Comparison of ENCODE assay signal across 1 cellular context in the genomic region with DNA sequence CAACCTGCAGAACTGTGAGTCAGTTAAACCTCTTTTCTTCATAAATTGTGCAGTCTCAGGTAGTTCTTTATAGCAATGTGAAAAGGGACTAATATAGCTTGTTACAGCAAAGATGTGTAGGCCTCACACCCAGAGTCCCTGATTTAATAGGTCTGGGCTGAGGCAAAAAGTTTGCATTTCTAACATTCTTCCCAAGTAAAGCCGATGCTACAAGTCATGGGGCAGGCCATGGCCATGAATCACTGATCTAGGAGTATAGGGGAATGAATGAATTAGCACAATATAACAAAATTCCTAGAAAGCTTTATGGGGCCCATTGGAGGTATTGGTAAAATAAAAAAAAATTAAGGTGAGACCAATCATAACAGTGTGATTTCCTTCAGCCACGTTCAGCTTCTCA.
TF ChIP-seq lines count a peak whose summit lies in the region.

No MANE protein-coding gene starts in this region.

TF ChIP-seq in IMR-90, 13 proteins besides CTCF, POLR2A, EP300 and RAD21:
- TF ChIP-seq SMC3 (IDR thresholded peaks at IDR 0.05; ENCODE audit: low read depth, low read length) (no peak), MAZ (IDR thresholded peaks at IDR 0.05; ENCODE audit: borderline replicate concordance, low read depth, low read length) (no peak), RFX5 (IDR thresholded peaks at IDR 0.05; ENCODE audit: low read depth, low read length) (no peak), MAFK (IDR thresholded peaks at IDR 0.05; ENCODE audit: low read depth, low read length) (no peak), CEBPB (IDR thresholded peaks at IDR 0.05; ENCODE audit: low read depth, low read length) (no peak), RCOR1 (IDR thresholded peaks at IDR 0.05; ENCODE audit: insufficient replicate concordance, low read length) (no peak), NFE2L2 (IDR thresholded peaks at IDR 0.05; ENCODE audit: low read depth, low read length) (no peak), FOS (IDR thresholded peaks at IDR 0.05; ENCODE audit: low read depth, low read length) (no peak), CHD1 (IDR thresholded peaks at IDR 0.05; ENCODE audit: low read depth, low read length) (no peak), MXI1 (IDR thresholded peaks at IDR 0.05; ENCODE audit: borderline replicate concordance, low read depth, low read length) (no peak), BHLHE40 (IDR thresholded peaks at IDR 0.05; ENCODE audit: low read depth, low read length) (no peak)
- TF ChIP-seq, protein P1, sequence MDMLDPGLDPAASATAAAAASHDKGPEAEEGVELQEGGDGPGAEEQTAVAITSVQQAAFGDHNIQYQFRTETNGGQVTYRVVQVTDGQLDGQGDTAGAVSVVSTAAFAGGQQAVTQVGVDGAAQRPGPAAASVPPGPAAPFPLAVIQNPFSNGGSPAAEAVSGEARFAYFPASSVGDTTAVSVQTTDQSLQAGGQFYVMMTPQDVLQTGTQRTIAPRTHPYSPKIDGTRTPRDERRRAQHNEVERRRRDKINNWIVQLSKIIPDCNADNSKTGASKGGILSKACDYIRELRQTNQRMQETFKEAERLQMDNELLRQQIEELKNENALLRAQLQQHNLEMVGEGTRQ (IDR thresholded peaks at IDR 0.05; ENCODE audit: low read depth, low read length), result no peak
- TF ChIP-seq, protein P2, sequence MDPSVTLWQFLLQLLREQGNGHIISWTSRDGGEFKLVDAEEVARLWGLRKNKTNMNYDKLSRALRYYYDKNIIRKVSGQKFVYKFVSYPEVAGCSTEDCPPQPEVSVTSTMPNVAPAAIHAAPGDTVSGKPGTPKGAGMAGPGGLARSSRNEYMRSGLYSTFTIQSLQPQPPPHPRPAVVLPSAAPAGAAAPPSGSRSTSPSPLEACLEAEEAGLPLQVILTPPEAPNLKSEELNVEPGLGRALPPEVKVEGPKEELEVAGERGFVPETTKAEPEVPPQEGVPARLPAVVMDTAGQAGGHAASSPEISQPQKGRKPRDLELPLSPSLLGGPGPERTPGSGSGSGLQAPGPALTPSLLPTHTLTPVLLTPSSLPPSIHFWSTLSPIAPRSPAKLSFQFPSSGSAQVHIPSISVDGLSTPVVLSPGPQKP (IDR thresholded peaks at IDR 0.05; ENCODE audit: borderline replicate concordance, low read depth, low read length), result no peak
